ENCODE assay signal across 1 cellular context in the genomic region with DNA sequence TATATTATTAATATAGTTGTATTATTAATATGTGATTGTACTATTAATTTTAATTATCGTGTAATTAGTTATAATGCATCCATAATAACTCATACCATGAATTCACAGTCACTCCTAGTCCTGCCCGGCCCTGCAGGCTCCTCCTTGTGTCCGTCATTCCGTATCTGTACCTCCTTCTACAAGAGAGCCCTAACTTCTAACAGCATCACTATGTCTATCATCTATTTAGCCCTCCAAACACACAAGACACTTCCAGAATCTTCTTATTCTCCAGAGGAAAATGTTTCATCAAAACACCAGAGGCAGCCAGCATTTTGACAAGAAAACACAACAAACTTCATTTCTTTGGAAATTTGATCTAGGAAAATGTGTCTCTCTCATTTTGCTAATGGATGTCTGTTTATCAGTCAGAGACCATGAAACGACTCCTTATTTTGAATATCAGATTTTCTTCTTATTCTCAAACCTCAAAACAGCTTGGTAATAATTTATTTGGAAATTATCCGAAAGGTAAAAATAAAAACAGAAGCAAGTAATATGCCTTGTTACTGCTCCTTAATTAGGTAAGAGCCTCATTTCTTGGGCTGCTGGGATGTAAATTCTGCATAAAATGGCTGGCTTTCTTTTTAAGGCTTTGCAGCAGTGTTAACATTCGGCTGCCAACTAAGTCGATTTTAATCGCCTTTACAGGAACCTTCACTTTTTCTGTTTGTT.
TF ChIP-seq lines count a peak whose summit lies in the region.

No MANE protein-coding gene starts in this region.

TF ChIP-seq in HCT116, 20 proteins besides CTCF, POLR2A, EP300 and RAD21 (continued from another document):
- no peak for TF ChIP-seq ZBTB33 (IDR thresholded peaks at IDR 0.05; ENCODE audit: extremely low read depth, insufficient replicate concordance, low read length)
- TF ChIP-seq FOSL1 (IDR thresholded peaks at IDR 0.05; ENCODE audit: low read depth) = no peak
- TF ChIP-seq SRF (IDR thresholded peaks at IDR 0.05; ENCODE audit: low read depth) = no peak
- TF ChIP-seq REST (IDR thresholded peaks at IDR 0.05; ENCODE audit: low read depth) = no peak
- TF ChIP-seq ZFX (IDR thresholded peaks at IDR 0.05) = no peak
- no peak for TF ChIP-seq EZH2 (IDR thresholded peaks at IDR 0.05)
- TF ChIP-seq POLR2AphosphoS5 (IDR thresholded peaks at IDR 0.05; ENCODE audit: low read depth, low read length) = no peak
- TF ChIP-seq EZH2phosphoT487 (IDR thresholded peaks at IDR 0.05; ENCODE audit: borderline replicate concordance) = no peak
- no peak for TF ChIP-seq EGR1 (IDR thresholded peaks at IDR 0.05; ENCODE audit: low read depth)
- TF ChIP-seq, protein P1, sequence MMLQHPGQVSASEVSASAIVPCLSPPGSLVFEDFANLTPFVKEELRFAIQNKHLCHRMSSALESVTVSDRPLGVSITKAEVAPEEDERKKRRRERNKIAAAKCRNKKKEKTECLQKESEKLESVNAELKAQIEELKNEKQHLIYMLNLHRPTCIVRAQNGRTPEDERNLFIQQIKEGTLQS (IDR thresholded peaks at IDR 0.05) = no peak
- no peak for TF ChIP-seq MAX (IDR thresholded peaks at IDR 0.05)
- no peak for TF ChIP-seq SIN3A (IDR thresholded peaks at IDR 0.05; ENCODE audit: low read depth)
- no peak for TF ChIP-seq YY1 (IDR thresholded peaks at IDR 0.05; ENCODE audit: extremely low read depth, insufficient replicate concordance, low read depth, low read length)
